8 cellular contexts compared by ENCODE assay signal in genomic region chr1:155688318-155689121, GRCh38. TPM values are rescaled to one million over a fixed set of nuclear protein-coding genes. Genes with fewer than 3 reads are reported as not detected.
DNase-seq lines count a peak whose midpoint lies in the region; ATAC-seq and TF ChIP-seq lines count a peak whose summit lies in the region.

TSS of gene DAP3 (plus strand) at chr1:155689091. CDS start at chr1:155709780, 20,689 bp downstream.
TSS of gene YY1AP1 (minus strand) at chr1:155688774. CDS start at chr1:155680436, 8,338 bp downstream.

- no peaks in the 10 kb centered on the region for H3K27me3 ChIP-seq in Panc1 (ENCODE audit: control insufficient read depth, insufficient read depth, low read length)
- H3K27me3 ChIP-seq in mucosa of stomach (ENCODE audit: control insufficient read depth, insufficient read depth, low read length), result no peaks in the 10 kb centered on the region

- DNase-seq in DMS53 (lab: John Stamatoyannopoulos, UW) (peak; percentile 96), KG1 (lab: John Stamatoyannopoulos, UW) (peak; percentile 93), Panc1 (ENCODE audit: low read depth, low spot score) (peak; percentile 61), erythroblast (lab: John Stamatoyannopoulos, UW) (peak; percentile 94 to 97)
- peak; percentile 96 for DNase-seq in activated T-cell treated with anti-CD3 and anti-CD28 coated beads, Interleukin-2, amount 50 U/mL, for 24 hours
- peak; percentile 81 to 84 for DNase-seq in stimulated activated CD8-positive, alpha-beta memory T cell treated with anti-CD3 and anti-CD28 coated beads, Interleukin-4, amount 100 ng/mL, for 4 hours (ENCODE audit: low read depth in 2 of 2, low spot score in 1 of 2)

- peak within 1 kb of the TSS; percentile 94 for H3K9ac ChIP-seq in mucosa of stomach (ENCODE audit: low read length)

- H3K4me3 Mint-ChIP-seq in activated T-cell treated with anti-CD3 and anti-CD28 coated beads, Interleukin-2, amount 50 U/mL, for 24 hours, result peak within 1 kb of the TSS; percentile 97

- peak within 1 kb of the TSS; percentile 95 for H3K27ac ChIP-seq in Panc1 (ENCODE audit: low read length)

- intact Hi-C loops in Panc1 (cut with micrococcal nuclease; ENCODE audit: unreplicated experiment), result no loop called here

- no peaks in the 10 kb centered on the region for H3K27me3 Mint-ChIP-seq in activated T-cell treated with anti-CD3 and anti-CD28 coated beads, Interleukin-2, amount 50 U/mL, for 24 hours

- H3K36me3 Mint-ChIP-seq in activated T-cell treated with anti-CD3 and anti-CD28 coated beads, Interleukin-2, amount 50 U/mL, for 24 hours (ENCODE audit: low read depth), result peaks cover 78% of the 10 kb centered on the region

- H3K36me3 ChIP-seq in Panc1 (ENCODE audit: control insufficient read depth, insufficient read depth, low read length) (peaks cover 13% of the 10 kb centered on the region), mucosa of stomach (ENCODE audit: control insufficient read depth, insufficient read depth, low read length) (no peaks in the 10 kb centered on the region)

- BruUV-seq in Panc1 (replicated peaks; lab: Mats Ljungman, UMichigan), result no TSS peak

- POLR2A ChIA-PET in Panc1 (lab: Charles Lee), result no interaction called here

- CTCF ChIA-PET in Panc1 (lab: Charles Lee), result no interaction called here

- peaks cover 9% of the 10 kb centered on the region for H3K4me1 ChIP-seq in Panc1 (ENCODE audit: control insufficient read depth, insufficient read depth, low read length)
- H3K4me1 ChIP-seq in mucosa of stomach (ENCODE audit: control insufficient read depth, insufficient read depth, low read length), result peaks cover 13% of the 10 kb centered on the region

- peak; percentile 77 for TF ChIP-seq POLR2A in erythroblast (IDR thresholded peaks at IDR 0.05; ENCODE audit: low read length)

- H3K4me3 ChIP-seq in Panc1 (ENCODE audit: low read depth in 2 of 2, low read length in 2 of 2) (peak within 1 kb of the TSS; percentile 86 to 89), mucosa of stomach (ENCODE audit: low read length) (peak within 1 kb of the TSS; percentile 80)

- no peaks in the 10 kb centered on the region for H3K9me3 Mint-ChIP-seq in activated T-cell treated with anti-CD3 and anti-CD28 coated beads, Interleukin-2, amount 50 U/mL, for 24 hours

- no peak for TF ChIP-seq CTCF in Panc1 (IDR thresholded peaks at IDR 0.05)

- H3K27ac Mint-ChIP-seq in activated T-cell treated with anti-CD3 and anti-CD28 coated beads, Interleukin-2, amount 50 U/mL, for 24 hours, result peak within 1 kb of the TSS; percentile 97

- ATAC-seq in GM21723 (IDR thresholded peaks at IDR 0.05; ENCODE audit: unreplicated experiment), result peak; percentile 79
- peak; percentile 94 for ATAC-seq in Panc1

- in situ Hi-C loops in Panc1 (cut with HindIII; ENCODE audit: low pct_unique_long_range_greater_than_20kb, low sequenced_read_pairs), result no loop called here

- peaks cover 59% of the 10 kb centered on the region for H3K4me1 Mint-ChIP-seq in activated T-cell treated with anti-CD3 and anti-CD28 coated beads, Interleukin-2, amount 50 U/mL, for 24 hours (ENCODE audit: low read depth)

- no peaks in the 10 kb centered on the region; the same call in 1 of the 2 replicates for H3K9me3 ChIP-seq in Panc1 (ENCODE audit: control insufficient read depth, insufficient read depth, low read depth, low read length)
- no peaks in the 10 kb centered on the region for H3K9me3 ChIP-seq in mucosa of stomach (ENCODE audit: control insufficient read depth, low read length)

RNA-seq across cellular contexts. Expression of gene DAP3, which starts in this region (rescaled TPM):
- total RNA-seq in Panc1 (2021; ENCODE audit: unreplicated experiment), result 136 TPM
- polyA plus RNA-seq in Panc1 (2012; ENCODE audit: insufficient read length), result 171 TPM

RNA-seq across cellular contexts. Expression of gene YY1AP1, which starts in this region (rescaled TPM):
- total RNA-seq in Panc1 (2021; ENCODE audit: unreplicated experiment), result 58.7 TPM
- polyA plus RNA-seq in Panc1 (2012; ENCODE audit: insufficient read length), result 35.6 TPM

Comparison
In these comparisons a context has a peak if more than half of its experiments do, and no peak if none do; other contexts are left out.
1. Peak in every context shown above with its lines: DNase-seq, ATAC-seq, H3K4me3 ChIP-seq and H3K27ac ChIP-seq.